ENCODE assay signal across 17 cellular contexts in genomic region chr2:68936462-68936861, GRCh38. TPM values are rescaled to one million over a fixed set of nuclear protein-coding genes. Genes with fewer than 3 reads are reported as not detected.
A peak's percentile ranks its signal among the peaks of the same experiment; 100 is the strongest.
DNase-seq lines count a peak whose midpoint lies in the region; ATAC-seq, FAIRE-seq and TF ChIP-seq lines count a peak whose summit lies in the region.
"Had no signal": no experiment of that assay in that cellular context is flagged by ENCODE, and none has a peak within 500 bp of the region (broad histone marks: within the 10 kb centered on the region; RNA-seq: fewer than 3 reads in every experiment).

No MANE protein-coding gene starts in this region.

- ATAC-seq in heart left ventricle: no peak
- ATAC-seq: activated CD4-positive, CD25-positive, alpha-beta regulatory T cell treated with anti-CD3 and anti-CD28 coated beads, Interleukin-2, amount 50 U/mL, for 24 hours; activated naive CD8-positive, alpha-beta T cell treated with anti-CD3 and anti-CD28 coated beads, Interleukin-2, amount 50 U/mL, for 24 hours; T-cell had no signal

- no peak for TF ChIP-seq POLR2A in heart left ventricle (IDR thresholded peaks at IDR 0.05)

- H3K9me3 ChIP-seq in heart left ventricle: peaks cover 0 to 8% (median 0%) of the 10 kb centered on the region in 12 donors

- no peaks in the 10 kb centered on the region for H3K36me3 ChIP-seq in brain microvascular endothelial cell (replicated peaks)
- H3K36me3 ChIP-seq in heart left ventricle: no peaks in the 10 kb centered on the region

- WGBS in heart left ventricle, 4 donors: 47 to 80% (median 59%) methylated on average over 2 of the region's 2 CpGs

- in situ Hi-C loops in ACHN (cut with HindIII; ENCODE audit: low pct_ligation_motif_present, low pct_unique_long_range_greater_than_20kb, low sequenced_read_pairs): no loop called here
- in situ Hi-C loops in brain microvascular endothelial cell (cut with HindIII; ENCODE audit: low pct_ligation_motif_present, low sequenced_read_pairs): no loop called here

- H3K4me3 ChIP-seq in brain microvascular endothelial cell (ENCODE audit: low read depth, low read length) (no peak overlapping the region), heart left ventricle (no peak overlapping the region)
- H3K4me3 ChIP-seq: coronary artery had no signal

- no peaks in the 10 kb centered on the region for H3K27me3 ChIP-seq in brain microvascular endothelial cell (replicated peaks)
- peaks cover 0 to 3% (median 0%) of the 10 kb centered on the region in 9 donors for H3K27me3 ChIP-seq in heart left ventricle

- no peak overlapping the region for H3K27ac ChIP-seq in brain microvascular endothelial cell
- no peak overlapping the region for H3K27ac ChIP-seq in heart left ventricle
- H3K27ac ChIP-seq: parathyroid adenoma had no signal

- DNase-seq in ACHN: peak; percentile 11
- DNase-seq in HTR-8/SVneo (ENCODE audit: insufficient read length, low spot score): peak; percentile 23
- DNase-seq in brain microvascular endothelial cell: peak; percentile 40
- peak; percentile 72 for DNase-seq in glomerular visceral epithelial cell (ENCODE audit: extremely low spot score)
- no peak for DNase-seq in GDM1 (lab: John Stamatoyannopoulos, UW)
- no peak for DNase-seq in GF-D8 (lab: John Stamatoyannopoulos, UW)
- DNase-seq in NCI-H146 treated with DMSO at 0.1 percent for 48 hours (lab: John Stamatoyannopoulos, UW; ENCODE audit: unreplicated experiment): no peak
- no peak for DNase-seq in heart left ventricle
- DNase-seq: activated naive CD8-positive, alpha-beta T cell treated with anti-CD3 and anti-CD28 coated beads, Interleukin-2, amount 50 U/mL, for 24 hours; Calu3; OCI-M1; T-cell had no signal

- H3K4me1 ChIP-seq in heart left ventricle: peaks cover 0 to 13% (median 0%) of the 10 kb centered on the region in 12 donors
- H3K4me1 ChIP-seq: parathyroid adenoma had no signal

- intact Hi-C loops in heart left ventricle (cut with DNase I): no loop called here

- TF ChIP-seq CTCF in brain microvascular endothelial cell (IDR thresholded peaks at IDR 0.05; ENCODE audit: low read depth, low read length, missing control alignments) (no peak), heart left ventricle (IDR thresholded peaks at IDR 0.05) (no peak)

- FAIRE-seq in HTR-8/SVneo (lab: Jason Lieb, UNC): peak; percentile 33

RNA-seq across cellular contexts. Expression of gene GKN2, which starts 16.2 kb away (rescaled TPM):
- not detected for total RNA-seq in heart left ventricle
- polyA plus RNA-seq in heart left ventricle: not detected
- total RNA-seq: A673, Calu3, mesothelial cell of epicardium, T-cell had no signal

RNA-seq across cellular contexts. Expression of gene GKN1, which starts 38.0 kb away (rescaled TPM):
- not detected for total RNA-seq in heart left ventricle
- polyA plus RNA-seq in heart left ventricle: not detected
- total RNA-seq: A673, Calu3, mesothelial cell of epicardium, T-cell had no signal

Comparison
In these comparisons a context has a peak if more than half of its experiments do, and no peak if none do; other contexts are left out.
1. DNase-seq: peak in ACHN (single experiment), HTR-8/SVneo (single experiment), brain microvascular endothelial cell (single experiment) and glomerular visceral epithelial cell (single experiment); none in GDM1 (single experiment), GF-D8 (single experiment), NCI-H146 treated with DMSO at 0.1 percent for 48 hours (single experiment) and heart left ventricle (0 of 5).